Comparison of ENCODE assay signal across 8 cellular contexts in genomic region chr17:40100669-40101366, GRCh38. TPM values are rescaled to one million over a fixed set of nuclear protein-coding genes. Genes with fewer than 3 reads are reported as not detected.
DNase-seq lines count a peak whose midpoint lies in the region; ATAC-seq, FAIRE-seq and TF ChIP-seq lines count a peak whose summit lies in the region.

No MANE protein-coding gene starts in this region.

- H3K36me3 ChIP-seq in adrenal gland (replicated peaks in 1 of 2) (peaks cover 0 to 21% of the 10 kb centered on the region in 2 donors), pancreas (peaks cover 0 to 12% (median 11%) of the 10 kb centered on the region in 3 donors), thymus (ENCODE audit: control insufficient read depth, insufficient read depth) (peaks cover 5% of the 10 kb centered on the region)

- TF ChIP-seq POLR2A in adrenal gland (IDR thresholded peaks at IDR 0.05) = peak in 1 of 2 donors; percentile 8

- peaks cover 91 to 97% (median 94%) of the 10 kb centered on the region in 3 donors for H3K4me1 Mint-ChIP-seq in T-cell

- peak overlapping the region; percentile 93 to 99 for H3K27ac Mint-ChIP-seq in T-cell

- H3K27me3 ChIP-seq in adrenal gland (no peaks in the 10 kb centered on the region), pancreas (no peaks in the 10 kb centered on the region), thymus (ENCODE audit: control insufficient read depth, insufficient read depth) (no peaks in the 10 kb centered on the region)

- H3K4me1 ChIP-seq in adrenal gland (replicated peaks in 1 of 2) = peaks cover 50 to 51% of the 10 kb centered on the region in 2 donors
- H3K4me1 ChIP-seq in pancreas = peaks cover 41 to 48% (median 45%) of the 10 kb centered on the region in 3 donors
- peaks cover 78% of the 10 kb centered on the region for H3K4me1 ChIP-seq in thymus (ENCODE audit: control insufficient read depth, insufficient read depth, low read length)

- CTCF ChIA-PET in T-cell (lab: Charles Lee) = interaction anchor here in 1 of 2 donors (0.7 to 5.7 kb wide), 9 partner anchors 11 to 189 kb away, joined by 3 to 75 read pairs (median 4); partner anchors contain the start of gene CASC3

- no peaks in the 10 kb centered on the region for H3K9me3 ChIP-seq in adrenal gland (replicated peaks in 1 of 3)
- no peaks in the 10 kb centered on the region for H3K9me3 ChIP-seq in pancreas
- H3K9me3 ChIP-seq in thymus (ENCODE audit: control insufficient read depth) = no peaks in the 10 kb centered on the region

- H3K4me3 Mint-ChIP-seq in T-cell = peak overlapping the region; percentile 93 to 98 (median 98)

- H3K27ac ChIP-seq in adrenal gland (peak overlapping the region; percentile 94 to 100 (median 96)), pancreas (peak overlapping the region; percentile 94 to 99 (median 96)), thymus (ENCODE audit: low read depth) (peak overlapping the region; percentile 84)

- H3K36me3 Mint-ChIP-seq in T-cell = peaks cover 10% of the 10 kb centered on the region

- intact Hi-C loops in adrenal gland (cut with DNase I) = no loop called here
- intact Hi-C loops in cardiac septum (cut with DNase I) = loop anchor here (1.0 kb wide), 1 partner anchor 7 kb away; no protein-coding TSS in a partner anchor
- intact Hi-C loops in pancreas (cut with DNase I) = no loop called here

- DNase-seq in AML-193 (lab: John Stamatoyannopoulos, UW) (peak; percentile 98), NCI-H1694 (lab: John Stamatoyannopoulos, UW) (peak; percentile 92), T-cell (peak; percentile 72 to 89 (median 80)), adrenal gland (peak; percentile 99 to 100 (median 99)), cardiac septum (ENCODE audit: low spot score) (peak; percentile 98), pancreas (peak; percentile 98 to 100 (median 99))

- no peak for FAIRE-seq in pancreas (lab: Jason Lieb, UNC)

- no peak for TF ChIP-seq CTCF in adrenal gland (IDR thresholded peaks at IDR 0.05)
- no peak for TF ChIP-seq CTCF in pancreas (IDR thresholded peaks at IDR 0.05)

- WGBS in adrenal gland, 4 donors = 0 to 1% (median 0%) methylated on average over 8 to 25 of the region's 25 CpGs
- 0% methylated on average over 25 of the region's 25 CpGs for WGBS in pancreas, 2 donors
- 6% methylated on average over 25 of the region's 25 CpGs for WGBS in thymus

- POLR2A ChIA-PET in T-cell (lab: Charles Lee) = interaction anchor here (0.6 to 1.5 kb wide), 7 partner anchors 12 to 254 kb away, joined by 3 to 15 read pairs (median 5); partner anchors contain the start of genes CASC3 (in 1 of the 2) and MED24 (in 1 of the 2)

- peak overlapping the region in 2 of 4 donors; percentile 60 to 76 for H3K4me3 ChIP-seq in adrenal gland
- peak overlapping the region in 2 of 4 donors; percentile 66 to 79 for H3K4me3 ChIP-seq in pancreas
- peak overlapping the region; percentile 67 for H3K4me3 ChIP-seq in thymus (ENCODE audit: low read length)

- no peaks in the 10 kb centered on the region for H3K27me3 Mint-ChIP-seq in T-cell

- ATAC-seq in GM21515 (IDR thresholded peaks at IDR 0.05; ENCODE audit: unreplicated experiment) (peak; percentile 20), T-cell (replicated peaks in 1 of 4) (peak; percentile 18 to 36 (median 20)), pancreas (peak; percentile 16 to 70 (median 64))

- H3K9me3 Mint-ChIP-seq in T-cell = no peaks in the 10 kb centered on the region

RNA-seq across cellular contexts. Expression of gene NR1D1, which starts 0.4 kb away (rescaled TPM):
- total RNA-seq in T-cell = 10 to 100 TPM; 11.5 to 33.6 (median 21.9) TPM
- 10 to 100 TPM; 14.0 to 69.1 (median 41.4) TPM for total RNA-seq in adrenal gland
- polyA plus RNA-seq in adrenal gland = 10 to 100 TPM; 34.5 to 59.0 (median 36.6) TPM
- 25.8 TPM for total RNA-seq in cardiac septum
- 10 to 100 TPM in 4 of 6 donors, 1 to 10 TPM in 2; 4.8 to 16.6 (median 11.2) TPM for total RNA-seq in pancreas
- 10 to 100 TPM; 11.0 to 17.5 TPM for polyA plus RNA-seq in pancreas
- 3.2 TPM for polyA plus RNA-seq in thymus

RNA-seq across cellular contexts. Expression of gene MSL1, which starts 21.0 kb away (rescaled TPM):
- total RNA-seq in T-cell (100 to 1,000 TPM; 106 to 136 (median 115) TPM), adrenal gland (100 to 1,000 TPM in 1 of 8 donors, 10 to 100 TPM in 7; 47.8 to 100 (median 69.1) TPM), cardiac septum (53.7 TPM), pancreas (10 to 100 TPM; 21.0 to 44.6 (median 29.2) TPM)
- polyA plus RNA-seq in adrenal gland (100 to 1,000 TPM in 2 of 3 donors, 10 to 100 TPM in 1; 74.2 to 143 (median 128) TPM), pancreas (100 to 1,000 TPM in 1 of 2 donors, 10 to 100 TPM in 1; 71.0 to 105 TPM), thymus (126 TPM)

RNA-seq across cellular contexts. Expression of gene THRA, which starts 38.1 kb away (rescaled TPM):
- total RNA-seq in T-cell (10 to 100 TPM; 30.4 to 54.0 (median 48.9) TPM), adrenal gland (100 to 1,000 TPM in 3 of 8 donors, 10 to 100 TPM in 5; 46.1 to 110 (median 76.4) TPM), cardiac septum (66.8 TPM), pancreas (10 to 100 TPM; 13.8 to 28.1 (median 20.6) TPM)
- polyA plus RNA-seq in adrenal gland (10 to 100 TPM; 41.8 to 62.3 (median 50.9) TPM), pancreas (10 to 100 TPM; 22.4 to 35.7 TPM), thymus (14.3 TPM)

RNA-seq across cellular contexts. Expression of gene CASC3, which starts 39.5 kb away (rescaled TPM):
- total RNA-seq in T-cell (100 to 1,000 TPM; 116 to 161 (median 126) TPM), adrenal gland (10 to 100 TPM; 36.2 to 72.4 (median 61.7) TPM), cardiac septum (54.8 TPM), pancreas (10 to 100 TPM; 31.3 to 46.2 (median 40.8) TPM)
- polyA plus RNA-seq in adrenal gland (10 to 100 TPM; 36.2 to 65.1 (median 57.5) TPM), pancreas (10 to 100 TPM; 35.2 to 42.3 TPM), thymus (38.3 TPM)

RNA-seq across cellular contexts. Expression of gene MED24, which starts 46.6 kb away (rescaled TPM):
- total RNA-seq in T-cell (100 to 1,000 TPM in 1 of 5 donors, 10 to 100 TPM in 4; 75.9 to 104 (median 87.0) TPM), adrenal gland (100 to 1,000 TPM in 1 of 8 donors, 10 to 100 TPM in 7; 57.1 to 127 (median 78.1) TPM), cardiac septum (56.4 TPM), pancreas (10 to 100 TPM; 22.1 to 43.7 (median 29.1) TPM)
- polyA plus RNA-seq in adrenal gland (100 to 1,000 TPM in 1 of 3 donors, 10 to 100 TPM in 2; 50.3 to 103 (median 92.9) TPM), pancreas (10 to 100 TPM; 58.5 to 60.1 TPM), thymus (49.5 TPM)
